Comparison of ENCODE assay signal across 11 cellular contexts in the genomic region with DNA sequence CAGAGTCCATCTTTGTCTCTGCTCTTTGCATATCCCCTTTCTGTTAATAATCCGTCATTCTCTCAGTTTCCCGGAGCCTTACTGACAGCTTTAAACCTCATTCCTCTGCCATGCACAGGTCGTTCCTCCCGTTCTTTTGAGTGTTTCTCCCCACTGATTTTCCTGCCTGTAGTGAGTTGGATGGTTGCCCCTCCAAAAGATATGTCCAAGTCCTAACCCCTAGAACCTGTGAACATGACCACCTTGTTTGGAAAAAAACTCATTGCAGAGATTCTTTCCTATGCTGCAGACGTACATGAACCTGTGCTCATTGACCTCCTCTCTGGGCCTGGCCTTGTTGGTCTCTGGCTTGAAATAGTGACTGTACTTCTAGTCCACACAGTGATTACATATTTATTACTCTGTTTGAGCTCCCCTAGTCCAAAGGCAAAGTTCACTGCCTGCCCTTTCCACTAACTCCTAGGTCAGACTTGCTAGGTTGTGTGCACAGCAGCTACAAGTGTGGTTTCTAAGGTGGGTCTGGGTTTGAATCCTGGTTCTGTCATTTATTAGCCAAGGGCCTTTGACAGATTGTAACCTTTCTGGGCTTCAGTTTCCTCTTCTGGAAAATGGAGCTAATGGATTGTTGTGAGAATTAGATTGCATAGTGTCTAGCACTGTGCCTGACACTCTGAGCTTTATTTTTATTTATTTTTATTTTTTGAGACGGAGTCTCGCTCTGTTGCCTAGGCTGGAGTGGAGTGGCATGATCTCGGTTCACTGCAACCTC. TPM values are rescaled to one million over a fixed set of nuclear protein-coding genes. Genes with fewer than 3 reads are reported as not detected.
DNase-seq lines count a peak whose midpoint lies in the region; ATAC-seq and TF ChIP-seq lines count a peak whose summit lies in the region.
"Had no signal": no experiment of that assay in that cellular context is flagged by ENCODE, and none has a peak within 500 bp of the region (broad histone marks: within the 10 kb centered on the region; RNA-seq: fewer than 3 reads in every experiment).

No MANE protein-coding gene starts in this region.

- TF ChIP-seq CTCF in fibroblast of lung (conservative IDR thresholded peaks at IDR 0.05 in 1 of 2, IDR thresholded peaks at IDR 0.05 in 1 of 2; ENCODE audit: low read depth in 1 of 2, low read length in 2 of 2) (no peak), testis (IDR thresholded peaks at IDR 0.05) (no peak)

- POLR2A ChIA-PET in T-cell (lab: Charles Lee) = interaction anchor here (0.5 to 0.8 kb wide), 3 partner anchors 16 to 66 kb away, joined by 3 to 11 read pairs (median 3); no protein-coding TSS in a partner anchor

- H3K4me2 ChIP-seq in fibroblast of lung (ENCODE audit: extremely low read depth, insufficient read depth, low read length) (no peak overlapping the region), skeletal muscle satellite cell (ENCODE audit: low read length) (peak overlapping the region; percentile 55)

- H4K20me1 ChIP-seq in fibroblast of lung (ENCODE audit: control insufficient read depth, extremely low read depth, insufficient read depth, low read length) = no peaks in the 10 kb centered on the region

- peak overlapping the region; percentile 89 for H3K27ac Mint-ChIP-seq in T-helper 2 cell treated with Interferon-gamma antibody and Interleukin-4, amounts not matched to agents 5 μg/mL and 100 μg/mL, for 36 hours
- peak overlapping the region; percentile 86 to 89 for H3K27ac Mint-ChIP-seq in T-cell

- H3K36me3 Mint-ChIP-seq in T-helper 2 cell treated with Interferon-gamma antibody and Interleukin-4, amounts not matched to agents 5 μg/mL and 100 μg/mL, for 36 hours (ENCODE audit: low read depth) = peaks cover 40% of the 10 kb centered on the region
- peaks cover 14% of the 10 kb centered on the region for H3K36me3 Mint-ChIP-seq in T-cell

- H3K27ac ChIP-seq in fibroblast of lung (ENCODE audit: insufficient read depth, low read length) = peak overlapping the region; percentile 92
- H3K27ac ChIP-seq in testis = no peak overlapping the region

- H3K4me1 ChIP-seq in fibroblast of lung (ENCODE audit: control insufficient read depth, extremely low read depth, insufficient read depth, low read length) (peaks cover 36% of the 10 kb centered on the region), skeletal muscle satellite cell (ENCODE audit: control insufficient read depth, insufficient read depth, low read length) (peaks cover 41% of the 10 kb centered on the region), testis (no peaks in the 10 kb centered on the region)

- no peaks in the 10 kb centered on the region for H3K36me3 ChIP-seq in fibroblast of lung (ENCODE audit: control insufficient read depth, insufficient read depth, low read length)
- H3K36me3 ChIP-seq in skeletal muscle satellite cell (ENCODE audit: insufficient read depth, low read length) = peaks cover 10% of the 10 kb centered on the region
- no peaks in the 10 kb centered on the region for H3K36me3 ChIP-seq in testis (ENCODE audit: low read depth, missing control alignments)
- H3K36me3 ChIP-seq: right atrium auricular region, transverse colon had no signal

- intact Hi-C loops in testis (cut with DNase I; ENCODE audit: low total_unique reads) = no loop called here

- TF ChIP-seq POLR2A in testis (IDR thresholded peaks at IDR 0.05) = no peak

- H3K9ac ChIP-seq in fibroblast of lung (ENCODE audit: insufficient read depth, low read length) (no peak overlapping the region), skeletal muscle satellite cell (ENCODE audit: low read depth, low read length) (peak overlapping the region; percentile 76)

- peaks cover 53% of the 10 kb centered on the region for H3K4me1 Mint-ChIP-seq in T-helper 2 cell treated with Interferon-gamma antibody and Interleukin-4, amounts not matched to agents 5 μg/mL and 100 μg/mL, for 36 hours (ENCODE audit: low read depth)
- peaks cover 52 to 69% (median 65%) of the 10 kb centered on the region in 3 donors for H3K4me1 Mint-ChIP-seq in T-cell

- H3K27me3 Mint-ChIP-seq in T-helper 2 cell treated with Interferon-gamma antibody and Interleukin-4, amounts not matched to agents 5 μg/mL and 100 μg/mL, for 36 hours (ENCODE audit: low read depth) = no peaks in the 10 kb centered on the region
- H3K27me3 Mint-ChIP-seq in T-cell = no peaks in the 10 kb centered on the region

- peak overlapping the region; percentile 74 for H3K4me3 Mint-ChIP-seq in T-helper 2 cell treated with Interferon-gamma antibody and Interleukin-4, amounts not matched to agents 5 μg/mL and 100 μg/mL, for 36 hours
- peak overlapping the region in 2 of 3 donors; percentile 26 to 79 for H3K4me3 Mint-ChIP-seq in T-cell

- H2AFZ ChIP-seq in fibroblast of lung (ENCODE audit: low read length) = no peak overlapping the region

- no peak for ATAC-seq in T-cell (replicated peaks in 1 of 4)
- no peak for ATAC-seq in GM21717 (IDR thresholded peaks at IDR 0.05; ENCODE audit: unreplicated experiment)

- H3K4me3 ChIP-seq in fibroblast of lung (replicated peaks in 1 of 4; ENCODE audit: control extremely low read depth in 1 of 4, insufficient read depth in 1 of 4, low read depth in 3 of 4, low read length in 4 of 4) (no peak overlapping the region), skeletal muscle satellite cell (ENCODE audit: low read length) (no peak overlapping the region), testis (no peak overlapping the region)
- H3K4me3 ChIP-seq: right atrium auricular region, transverse colon had no signal

- H3K9me3 ChIP-seq in fibroblast of lung (ENCODE audit: control insufficient read depth, insufficient read depth, low read depth, low read length) (no peaks in the 10 kb centered on the region), skeletal muscle satellite cell (replicated peaks; ENCODE audit: low read length) (no peaks in the 10 kb centered on the region), testis (no peaks in the 10 kb centered on the region)
- H3K9me3 ChIP-seq: right atrium auricular region, transverse colon had no signal

- DNase-seq in T-helper 2 cell treated with Interferon-gamma antibody and Interleukin-4, amounts not matched to agents 5 μg/mL and 100 μg/mL, for 36 hours (ENCODE audit: low spot score) = no peak
- DNase-seq in T-helper 2 cell = no peak
- DNase-seq in T-cell = no peak
- DNase-seq in fibroblast of lung (ENCODE audit: low read depth in 2 of 2) = no peak
- no peak for DNase-seq in testis
- DNase-seq in NCI-H345 treated with DMSO at 0.1 percent for 48 hours (lab: John Stamatoyannopoulos, UW; ENCODE audit: unreplicated experiment) = no peak
- DNase-seq: NCI-H2107, transverse colon had no signal

- no peaks in the 10 kb centered on the region for H3K9me3 Mint-ChIP-seq in T-helper 2 cell treated with Interferon-gamma antibody and Interleukin-4, amounts not matched to agents 5 μg/mL and 100 μg/mL, for 36 hours
- no peaks in the 10 kb centered on the region for H3K9me3 Mint-ChIP-seq in T-cell

- 86 to 89% methylated on average over 8 of the region's 8 CpGs for WGBS in testis, 2 donors

- H3K79me2 ChIP-seq in fibroblast of lung (ENCODE audit: control insufficient read depth, insufficient read depth, low read length) = peaks cover 39% of the 10 kb centered on the region

- CTCF ChIA-PET in T-cell (lab: Charles Lee) = interaction anchor here in 1 of 2 donors (0.6 kb wide), 1 partner anchor 18 kb away, joined by 5 read pairs; no protein-coding TSS in a partner anchor

- H3K27me3 ChIP-seq in fibroblast of lung (ENCODE audit: control insufficient read depth, insufficient read depth, low read length) (no peaks in the 10 kb centered on the region), skeletal muscle satellite cell (ENCODE audit: control insufficient read depth, insufficient read depth, low read length) (no peaks in the 10 kb centered on the region), testis (no peaks in the 10 kb centered on the region)
- H3K27me3 ChIP-seq: right atrium auricular region, transverse colon had no signal

RNA-seq across cellular contexts. Expression of gene PPARD, which starts 29.3 kb away (rescaled TPM):
- total RNA-seq in T-cell (10 to 100 TPM; 36.8 to 41.3 (median 37.9) TPM), fibroblast of lung (9.8 and 16.3 TPM in 2 replicates), testis (10 to 100 TPM; 21.0 to 23.0 TPM)
- polyA plus RNA-seq in fibroblast of lung (14.8 and 27.5 TPM in 2 replicates), testis (ENCODE audit: insufficient read depth, low read depth, low replicate concordance) (21.5 TPM)
- 23.6 and 39.7 TPM in 2 replicates for polyA plus RNA-seq in fibroblast of lung (2012)
- polyA minus RNA-seq in fibroblast of lung (ENCODE audit: low replicate concordance) = 49.9 and 72.6 TPM in 2 replicates
- 5.2 and 5.3 TPM in 2 replicates for total RNA-seq in skeletal muscle satellite cell (2012; rRNA removed)
